8 cellular contexts compared by ENCODE assay signal in genomic region chr20:51802170-51802745, GRCh38.
DNase-seq lines count a peak whose midpoint lies in the region; ATAC-seq and TF ChIP-seq lines count a peak whose summit lies in the region.

Gene SALL4, minus strand, starts transcription at chr20:51802521. Its CDS starts 113 bp downstream, at chr20:51802408.

- peak within 1 kb of the TSS; percentile 85 for H3K9ac ChIP-seq in endocrine pancreas (ENCODE audit: control insufficient read depth, insufficient read depth, low read length)

- H3K36me3 ChIP-seq in endocrine pancreas (ENCODE audit: control insufficient read depth, insufficient read depth, low read length) = no peaks in the 10 kb centered on the region

- no peak for TF ChIP-seq CTCF in nephron progenitor cell (IDR thresholded peaks at IDR 0.05)

- peak within 1 kb of the TSS; percentile 34 for H3K4me3 ChIP-seq in endocrine pancreas (ENCODE audit: control insufficient read depth, insufficient read depth, low read length)

- H3K27ac Mint-ChIP-seq in nephron progenitor cell = peak within 1 kb of the TSS; percentile 97

- H3K4me1 Mint-ChIP-seq in nephron progenitor cell = peaks cover 60% of the 10 kb centered on the region

- H3K36me3 Mint-ChIP-seq in nephron progenitor cell (ENCODE audit: low read depth) = no peaks in the 10 kb centered on the region

- H3K9me3 ChIP-seq in endocrine pancreas (ENCODE audit: control insufficient read depth, low read length) = no peaks in the 10 kb centered on the region

- H3K4me1 ChIP-seq in endocrine pancreas (ENCODE audit: control insufficient read depth, insufficient read depth, low read length) = no peaks in the 10 kb centered on the region

- DNase-seq in AG08396 (ENCODE audit: low spot score) (peak; percentile 16), NCI-H510A treated with DMSO at 0.1 percent for 48 hours (lab: John Stamatoyannopoulos, UW) (peak; percentile 19), nephron progenitor cell (peak; percentile 78), NCI-H1436 (lab: John Stamatoyannopoulos, UW) (no peak)
- no peak for DNase-seq in activated effector memory CD4-positive, alpha-beta T cell treated with anti-CD3 and anti-CD28 coated beads, Interleukin-2, amount 50 U/mL, for 16 hours
- no peak for DNase-seq in stimulated activated CD4-positive, alpha-beta T cell treated with anti-CD3 and anti-CD28 coated beads, Interleukin-12 subunit alpha, Interleukin-12 subunit beta, amount 100 ng/mL, for 4 hours

- H3K4me3 Mint-ChIP-seq in nephron progenitor cell = peak within 1 kb of the TSS; percentile 96

- no peak for ATAC-seq in GM18909 (IDR thresholded peaks at IDR 0.05; ENCODE audit: poor library complexity, unreplicated experiment)

- H3K27me3 Mint-ChIP-seq in nephron progenitor cell (ENCODE audit: low read depth, poor library complexity) = no peaks in the 10 kb centered on the region

- no peaks in the 10 kb centered on the region for H3K9me3 Mint-ChIP-seq in nephron progenitor cell

- H3K27me3 ChIP-seq in endocrine pancreas (ENCODE audit: control insufficient read depth, insufficient read depth, low read length) = no peaks in the 10 kb centered on the region

Comparison
In these comparisons a context has a peak if more than half of its experiments do, and no peak if none do; other contexts are left out.
1. DNase-seq: peak in AG08396 (single experiment), NCI-H510A treated with DMSO at 0.1 percent for 48 hours (single experiment) and nephron progenitor cell (single experiment); none in activated effector memory CD4-positive, alpha-beta T cell treated with anti-CD3 and anti-CD28 coated beads, Interleukin-2, amount 50 U/mL, for 16 hours (single experiment), stimulated activated CD4-positive, alpha-beta T cell treated with anti-CD3 and anti-CD28 coated beads, Interleukin-12 subunit alpha, Interleukin-12 subunit beta, amount 100 ng/mL, for 4 hours (single experiment) and NCI-H1436 (single experiment).